Comparison of ENCODE assay signal across 13 cellular contexts in genomic region chr21:38289697-38290096, GRCh38. TPM values are rescaled to one million over a fixed set of nuclear protein-coding genes. Genes with fewer than 3 reads are reported as not detected.
DNase-seq lines count a peak whose midpoint lies in the region; ATAC-seq, FAIRE-seq and TF ChIP-seq lines count a peak whose summit lies in the region.
"Had no signal": no experiment of that assay in that cellular context is flagged by ENCODE, and none has a peak within 500 bp of the region (broad histone marks: within the 10 kb centered on the region; RNA-seq: fewer than 3 reads in every experiment).

No MANE protein-coding gene starts in this region.

- 67 to 75% (median 68%) methylated on average over 9 of the region's 9 CpGs for WGBS in ovary, 3 donors

- intact Hi-C loops in left lung (cut with DNase I) (no loop called here), ovary (cut with DNase I) (no loop called here)

- no peak for TF ChIP-seq POLR2A in ovary (IDR thresholded peaks at IDR 0.05)

- FAIRE-seq in bronchial epithelial cell (lab: Jason Lieb, UNC) = peak; percentile 87
- FAIRE-seq: D721Med had no signal

- H3K9me3 ChIP-seq in left lung (no peaks in the 10 kb centered on the region), ovary (no peaks in the 10 kb centered on the region)

- TF ChIP-seq EP300 in ovary (IDR thresholded peaks at IDR 0.05) = no peak

- peaks cover 19 to 94% of the 10 kb centered on the region in 2 donors for H3K4me1 ChIP-seq in left lung
- no peaks in the 10 kb centered on the region for H3K4me1 ChIP-seq in ovary (ENCODE audit: insufficient read depth)

- H3K27me3 ChIP-seq in bronchial epithelial cell (ENCODE audit: control insufficient read depth, insufficient read depth, low read length) (no peaks in the 10 kb centered on the region), left lung (no peaks in the 10 kb centered on the region), ovary (no peaks in the 10 kb centered on the region)

- H3K36me3 ChIP-seq in bronchial epithelial cell (ENCODE audit: control insufficient read depth, insufficient read depth, low read length) (peaks cover 1% of the 10 kb centered on the region), left lung (no peaks in the 10 kb centered on the region), ovary (no peaks in the 10 kb centered on the region)

- DNase-seq in AG09309 (ENCODE audit: low read depth) = peak; percentile 99
- peak; percentile 28 for DNase-seq in LoVo (ENCODE audit: low spot score)
- DNase-seq in bronchial epithelial cell (ENCODE audit: low read depth) = peak; percentile 99
- peak in 1 of 2 donors; percentile 76 for DNase-seq in left lung
- DNase-seq in GDM1 (lab: John Stamatoyannopoulos, UW) = no peak
- DNase-seq in NCI-H1048 (lab: John Stamatoyannopoulos, UW) = no peak
- DNase-seq in SK-N-DZ (ENCODE audit: low spot score) = no peak
- DNase-seq in ovary = no peak
- DNase-seq: activated B cell treated with CpG ODN at 0.5 μM for 24 hours; central memory CD4-positive, alpha-beta T cell; naive thymus-derived CD8-positive, alpha-beta T cell; NCI-H1105 treated with DMSO at 0.1 percent for 48 hours had no signal

- H3K27ac ChIP-seq in left lung = peak overlapping the region; percentile 44 to 88
- H3K27ac ChIP-seq in ovary = no peak overlapping the region

- TF ChIP-seq CTCF in AG09309 (IDR thresholded peaks at IDR 0.05; ENCODE audit: control insufficient read depth, insufficient read depth, low read depth, low read length, missing control alignments) = no peak
- no peak for TF ChIP-seq CTCF in bronchial epithelial cell (IDR thresholded peaks at IDR 0.05; ENCODE audit: insufficient read depth, low read length, severe bottlenecking)
- TF ChIP-seq CTCF in left lung (IDR thresholded peaks at IDR 0.05) = no peak
- TF ChIP-seq CTCF in ovary (IDR thresholded peaks at IDR 0.05) = no peak

- ATAC-seq in left lung = peak; percentile 63
- ATAC-seq: naive thymus-derived CD8-positive, alpha-beta T cell had no signal

- H3K4me3 ChIP-seq in AG09309 (ENCODE audit: control insufficient read depth, low read depth, low read length) = no peak overlapping the region
- no peak overlapping the region for H3K4me3 ChIP-seq in bronchial epithelial cell (ENCODE audit: low read depth, low read length)
- H3K4me3 ChIP-seq in left lung = no peak overlapping the region
- H3K4me3 ChIP-seq in ovary = no peak overlapping the region

RNA-seq across cellular contexts. Expression of gene KCNJ15, which starts 32.9 kb away (rescaled TPM):
- total RNA-seq in bronchial epithelial cell (0.38 and 2.1 TPM in 2 replicates), left lung (100 to 1,000 TPM in 1 of 2 donors, 10 to 100 TPM in 1; 87.3 to 103 TPM), ovary (1 to 10 TPM in 1 of 7 donors, under 1 TPM in 5, not detected in 1; 0.20 to 1.1 (median 0.35) TPM)
- 0.24 and 0.31 TPM in 2 replicates for polyA plus RNA-seq in SK-N-DZ (2014; cell fraction: cytosol; rRNA removed)
- 0.22 and 1.7 TPM in 2 replicates for polyA plus RNA-seq in SK-N-DZ (2014; cell fraction: nucleus; rRNA removed)
- polyA plus RNA-seq in ovary = under 1 TPM; 0.31 to 0.63 TPM
- total RNA-seq: activated B cell treated with CpG ODN at 0.5 μM for 24 hours; naive thymus-derived CD8-positive, alpha-beta T cell had no signal
- polyA plus RNA-seq: naive thymus-derived CD8-positive, alpha-beta T cell had no signal

Comparison
In these comparisons a context has a peak if more than half of its experiments do, and no peak if none do; other contexts are left out.
1. DNase-seq: peak in AG09309 (single experiment), LoVo (single experiment) and bronchial epithelial cell (single experiment); none in GDM1 (single experiment), NCI-H1048 (single experiment), SK-N-DZ (single experiment) and ovary (0 of 5).
2. H3K27ac ChIP-seq: peak in left lung (2 of 2); none in ovary (0 of 2).
3. RNA of gene KCNJ15, which starts 32.9 kb away (total RNA-seq): 87.3 to 103 TPM in left lung; 0.38 to 2.1 TPM in bronchial epithelial cell and 0.20 to 1.1 TPM in ovary; every median in the first group is over 10 times any median in the second.